ENCODE assay signal across 15 cellular contexts in the genomic region with DNA sequence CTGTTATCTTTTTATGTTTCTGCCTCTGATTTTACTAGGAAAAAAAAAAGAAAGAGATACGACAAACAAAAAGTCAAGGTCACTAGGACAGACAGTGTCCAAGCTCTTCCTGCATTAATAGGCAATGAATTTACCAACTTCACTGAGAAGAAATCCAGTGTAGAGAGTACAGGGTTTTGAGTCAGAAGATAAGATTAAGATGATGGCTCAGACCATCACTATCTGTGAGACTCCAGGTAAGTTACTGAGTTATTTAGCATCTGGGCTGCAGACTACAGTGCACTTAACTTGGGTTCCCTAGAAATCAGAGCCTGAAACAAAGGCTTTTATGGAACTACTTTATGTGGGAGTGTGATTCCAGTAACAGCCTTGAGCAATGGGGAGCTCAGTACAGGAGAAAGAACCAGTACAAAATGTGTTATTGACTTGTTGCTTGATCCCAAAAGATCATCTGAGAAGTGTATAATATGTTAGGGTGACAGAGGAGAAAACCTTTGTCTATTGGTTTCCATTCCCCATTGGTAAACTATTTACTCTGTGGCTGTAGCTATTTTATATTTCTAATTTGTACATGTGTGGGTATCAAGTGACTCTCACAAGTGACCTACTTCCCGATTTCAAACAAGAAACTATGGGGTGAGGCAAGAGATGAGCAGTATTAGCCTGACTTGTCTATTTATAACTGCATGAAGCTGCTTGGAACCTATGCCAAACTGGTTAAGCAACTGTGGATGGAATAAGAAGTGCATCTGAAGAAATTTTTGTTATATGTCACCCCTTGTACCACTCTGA.
"Had no signal": no experiment of that assay in that cellular context is flagged by ENCODE, and none has a peak within 500 bp of the region (broad histone marks: within the 10 kb centered on the region; RNA-seq: fewer than 3 reads in every experiment).

No MANE protein-coding gene starts in this region.

- DNase-seq: activated CD4-positive, alpha-beta T cell treated with anti-CD3 and anti-CD28 coated beads for 4 hours; activated CD4-positive, alpha-beta T cell treated with anti-CD3 and anti-CD28 coated beads, Interleukin-2, amount 50 U/mL, for 4 hours; activated effector memory CD4-positive, alpha-beta T cell treated with Interleukin-2 at 50 U/mL for 16 hours; activated naive CD4-positive, alpha-beta T cell treated with Interleukin-2 at 50 U/mL for 16 hours; activated T-cell treated with anti-CD3 and anti-CD28 coated beads for 4 hours; aorta; effector CD8-positive, alpha-beta T cell; head of caudate nucleus; hippocampal formation; left cardiac atrium; left ventricle myocardium superior; mammary epithelial cell; right lobe of liver; small intestine; stimulated activated CD4-positive, alpha-beta T cell treated with anti-CD3 and anti-CD28 coated beads, Interleukin-4, amount 100 ng/mL, for 24 hours had no signal
